8 cellular contexts compared by ENCODE assay signal in the genomic region with DNA sequence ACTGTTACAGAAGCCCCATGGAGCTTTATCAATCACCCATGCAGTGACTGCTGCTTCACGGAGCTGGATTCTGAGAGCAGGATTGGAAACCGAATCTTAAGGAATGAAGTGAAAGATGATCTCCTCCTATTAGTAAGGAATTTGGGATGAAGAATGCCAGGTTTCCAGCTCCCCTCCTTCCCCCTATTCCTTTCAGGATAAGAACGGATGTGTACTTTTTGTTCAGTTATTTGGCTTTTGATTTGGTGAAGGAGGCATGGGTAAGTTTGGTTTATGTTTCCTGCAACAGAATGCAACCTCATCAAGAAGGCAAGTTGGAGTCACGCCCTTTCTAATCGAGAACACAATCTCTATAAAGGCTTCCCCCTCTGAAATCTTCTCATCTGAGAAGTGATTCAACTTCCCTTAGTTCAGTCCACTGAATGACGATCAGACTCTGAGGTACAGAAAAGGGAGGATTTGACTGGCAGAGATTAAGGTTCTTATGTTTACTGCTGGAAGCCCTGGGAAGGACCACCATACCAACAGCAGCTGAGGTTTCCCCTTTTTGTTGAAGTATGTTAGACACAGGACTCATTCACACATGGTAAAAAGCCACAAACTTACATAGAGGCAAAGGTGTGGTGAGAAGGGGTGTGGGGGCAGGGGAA. TPM values are rescaled to one million over a fixed set of nuclear protein-coding genes. Genes with fewer than 3 reads are reported as not detected.
DNase-seq lines count a peak whose midpoint lies in the region; ATAC-seq and TF ChIP-seq lines count a peak whose summit lies in the region.

No MANE protein-coding gene starts in this region.

- peak; percentile 84 to 89 for ATAC-seq in CD4-positive, CD25-positive, alpha-beta regulatory T cell (ENCODE audit: low read depth in 2 of 2)
- no peak for ATAC-seq in HG03565 (IDR thresholded peaks at IDR 0.05; ENCODE audit: unreplicated experiment)
- ATAC-seq in GM21447 (IDR thresholded peaks at IDR 0.05; ENCODE audit: unreplicated experiment), result no peak

- WGBS in mammary epithelial cell (ENCODE audit: low coverage, missing lambda C conversion rate), result 31% methylated on average over 6 of the region's 6 CpGs

- peak; percentile 8 to 86 (median 74) for DNase-seq in CD4-positive, CD25-positive, alpha-beta regulatory T cell
- peak; percentile 65 for DNase-seq in NCI-H82 (lab: John Stamatoyannopoulos, UW)
- DNase-seq in mammary epithelial cell, result no peak
- DNase-seq in globus pallidus (ENCODE audit: low spot score), result no peak
- no peak for DNase-seq in OCI-M2 (lab: John Stamatoyannopoulos, UW; ENCODE audit: unreplicated experiment)

- peaks cover 70% of the 10 kb centered on the region for H3K4me1 ChIP-seq in CD4-positive, CD25-positive, alpha-beta regulatory T cell (ENCODE audit: control insufficient read depth, insufficient read depth, low read length, poor library complexity, severe bottlenecking)
- H3K4me1 ChIP-seq in mammary epithelial cell (ENCODE audit: insufficient read depth, low read length) (peaks cover 15% of the 10 kb centered on the region), muscle layer of colon (ENCODE audit: insufficient read depth, low read length) (peaks cover 56% of the 10 kb centered on the region)

- peaks cover 6% of the 10 kb centered on the region for H3K36me3 Mint-ChIP-seq in CD4-positive, CD25-positive, alpha-beta regulatory T cell

- intact Hi-C loops in mammary epithelial cell (cut with micrococcal nuclease), result no loop called here

- no peaks in the 10 kb centered on the region for H3K27me3 Mint-ChIP-seq in CD4-positive, CD25-positive, alpha-beta regulatory T cell

- peak overlapping the region; percentile 84 for H3K27ac ChIP-seq in CD4-positive, CD25-positive, alpha-beta regulatory T cell (ENCODE audit: insufficient read depth, low read length, poor library complexity, severe bottlenecking)
- H3K27ac ChIP-seq in mammary epithelial cell (ENCODE audit: insufficient read depth, low read depth, low read length) (no peak overlapping the region), muscle layer of colon (ENCODE audit: low read depth, low read length) (peak overlapping the region; percentile 55)

- H3K9me3 Mint-ChIP-seq in CD4-positive, CD25-positive, alpha-beta regulatory T cell, result no peaks in the 10 kb centered on the region

- H2AFZ ChIP-seq in mammary epithelial cell (ENCODE audit: low read depth, low read length), result no peak overlapping the region

- H3K27ac Mint-ChIP-seq in CD4-positive, CD25-positive, alpha-beta regulatory T cell, result peak overlapping the region; percentile 86 to 98 (median 91)

- H3K9ac ChIP-seq in mammary epithelial cell (ENCODE audit: insufficient read depth, low read length), result no peak overlapping the region
- H3K9ac ChIP-seq in muscle layer of colon (ENCODE audit: low read length), result peak overlapping the region; percentile 4

- H4K20me1 ChIP-seq in mammary epithelial cell (ENCODE audit: insufficient read depth, low read length), result no peaks in the 10 kb centered on the region

- BruUV-seq in mammary epithelial cell (replicated peaks; lab: Mats Ljungman, UMichigan), result no TSS peak

- H3K4me1 Mint-ChIP-seq in CD4-positive, CD25-positive, alpha-beta regulatory T cell, result peaks cover 41 to 76% (median 59%) of the 10 kb centered on the region in 4 donors

- dilution Hi-C loops in mammary epithelial cell (cut with HindIII; ENCODE audit: low sequenced_read_pairs), result no loop called here

- in situ Hi-C loops in mammary epithelial cell (cut with MboI; ENCODE audit: low sequenced_read_pairs in 2 of 2), result no loop called here

- no peaks in the 10 kb centered on the region for H3K9me3 ChIP-seq in CD4-positive, CD25-positive, alpha-beta regulatory T cell (ENCODE audit: control insufficient read depth in 2 of 2, low read length in 2 of 2)
- H3K9me3 ChIP-seq in mammary epithelial cell (replicated peaks; ENCODE audit: insufficient read depth, low read length), result no peaks in the 10 kb centered on the region
- H3K9me3 ChIP-seq in muscle layer of colon (ENCODE audit: low read length), result no peaks in the 10 kb centered on the region

- no peak for TF ChIP-seq CTCF in mammary epithelial cell (conservative IDR thresholded peaks at IDR 0.05 in 1 of 2, IDR thresholded peaks at IDR 0.05 in 1 of 2; ENCODE audit: extremely low read depth in 1 of 2, insufficient read depth in 1 of 2, low read depth in 1 of 2, low read length in 2 of 2)

- H3K27me3 ChIP-seq in CD4-positive, CD25-positive, alpha-beta regulatory T cell (ENCODE audit: control insufficient read depth, insufficient read depth, low read length), result no peaks in the 10 kb centered on the region
- H3K27me3 ChIP-seq in mammary epithelial cell (ENCODE audit: insufficient read depth, low read length) (no peaks in the 10 kb centered on the region), muscle layer of colon (ENCODE audit: control insufficient read depth in 1 of 2, insufficient read depth in 2 of 2, low read length in 2 of 2) (no peaks in the 10 kb centered on the region)

- peak overlapping the region; percentile 6 for H3K4me2 ChIP-seq in mammary epithelial cell (ENCODE audit: insufficient read depth, low read depth, low read length)

- H3K36me3 ChIP-seq in CD4-positive, CD25-positive, alpha-beta regulatory T cell (ENCODE audit: control insufficient read depth, insufficient read depth, low read length), result peaks cover 20% of the 10 kb centered on the region
- H3K36me3 ChIP-seq in mammary epithelial cell (ENCODE audit: insufficient read depth, low read length), result peaks cover 2% of the 10 kb centered on the region
- peaks cover 20% of the 10 kb centered on the region for H3K36me3 ChIP-seq in muscle layer of colon (ENCODE audit: insufficient read depth, low read length)

- peak overlapping the region; percentile 78 for H3K4me3 ChIP-seq in CD4-positive, CD25-positive, alpha-beta regulatory T cell (ENCODE audit: low read depth, low read length)
- H3K4me3 ChIP-seq in mammary epithelial cell (replicated peaks in 1 of 3; ENCODE audit: insufficient read depth in 1 of 3, low read depth in 2 of 3, low read length in 3 of 3) (no peak overlapping the region), muscle layer of colon (ENCODE audit: low read depth in 1 of 2, low read length in 2 of 2) (peak overlapping the region in 1 of 2 donors; percentile 16)

- H3K4me3 Mint-ChIP-seq in CD4-positive, CD25-positive, alpha-beta regulatory T cell, result peak overlapping the region; percentile 68 to 81 (median 75)

- peaks cover 64% of the 10 kb centered on the region for H3K79me2 ChIP-seq in mammary epithelial cell (ENCODE audit: insufficient read depth, low read length)

- CTCF ChIA-PET in mammary epithelial cell (lab: Charles Lee; ENCODE audit: low non-redundant PET), result interaction anchor here (0.5 kb wide), 1 partner anchor 75 kb away, joined by 7 read pairs; no protein-coding TSS in a partner anchor

RNA-seq across cellular contexts. Expression of a gene that starts 5.5 kb away (rescaled TPM):
- 84.9 TPM for total RNA-seq in CD4-positive, CD25-positive, alpha-beta regulatory T cell
- 10 to 100 TPM; 37.7 to 56.1 (median 43.5) TPM for polyA plus RNA-seq in CD4-positive, CD25-positive, alpha-beta regulatory T cell
- total RNA-seq in mammary epithelial cell, result 10 to 100 TPM; 29.6 to 44.0 TPM
- polyA plus RNA-seq in mammary epithelial cell, result 24.6 TPM
- polyA minus RNA-seq in mammary epithelial cell, result 73.5 TPM

Comparison
In these comparisons a context has a peak if more than half of its experiments do, and no peak if none do; other contexts are left out.
1. ATAC-seq: peak in CD4-positive, CD25-positive, alpha-beta regulatory T cell (2 of 2); none in HG03565 (single experiment) and GM21447 (single experiment).
2. DNase-seq: peak in CD4-positive, CD25-positive, alpha-beta regulatory T cell (3 of 3) and NCI-H82 (single experiment); none in mammary epithelial cell (single experiment), globus pallidus (single experiment) and OCI-M2 (single experiment).